ENCODE assay signal across 28 cellular contexts in the genomic region with DNA sequence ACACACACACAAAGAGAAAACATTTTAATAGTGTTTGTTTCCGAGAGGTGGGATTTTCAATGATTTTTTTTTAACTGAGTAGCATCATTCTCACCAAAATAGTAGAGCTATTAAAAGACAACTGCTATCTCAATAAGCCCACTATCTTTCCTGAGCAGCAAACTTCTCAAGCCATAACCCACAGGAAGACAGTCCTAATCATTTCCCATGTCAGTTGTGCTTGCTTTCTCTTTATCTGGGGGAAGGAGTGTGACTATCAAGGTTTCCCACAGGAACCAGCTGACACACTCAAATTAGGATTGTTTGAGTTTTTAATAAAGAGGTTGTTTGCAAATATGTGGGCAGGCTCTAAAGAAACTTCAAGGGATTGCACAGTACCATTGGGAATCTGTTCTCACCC.
"Had no signal": no experiment of that assay in that cellular context is flagged by ENCODE, and none has a peak within 500 bp of the region (broad histone marks: within the 10 kb centered on the region; RNA-seq: fewer than 3 reads in every experiment).

No MANE protein-coding gene starts in this region.

- ATAC-seq: activated CD8-positive, alpha-beta T cell treated with anti-CD3 and anti-CD28 coated beads for 36 hours; activated T-cell treated with anti-CD3 and anti-CD28 coated beads, Interleukin-2, amount 50 U/mL, for 4 hours; activated T-helper 17 cell treated with anti-CD3 and anti-CD28 coated beads, Interleukin-2, amount 50 U/mL, for 72 hours; gastrocnemius medialis; left cardiac atrium; naive thymus-derived CD8-positive, alpha-beta T cell; right cardiac atrium; stimulated activated naive B cell treated with anti-CD40 and anti-IgM and Interleukin-4, amounts not matched to agents 10 μg/mL and 1 μg/mL and 100 μg/mL, for 72 hours had no signal

- H2AFZ ChIP-seq: hepatocyte had no signal

- DNase-seq: activated B cell treated with CpG ODN at 0.5 μM for 24 hours; activated CD4-positive, alpha-beta T cell treated with anti-CD3 and anti-CD28 coated beads, Interleukin-2, amount 50 U/mL, for 1 hour; activated CD8-positive, alpha-beta T cell treated with anti-CD3 and anti-CD28 coated beads for 36 hours; activated gamma-delta T cell treated with Interleukin-2 at 50 U/mL for 16 hours; activated naive CD4-positive, alpha-beta T cell treated with anti-CD3 and anti-CD28 coated beads, Interleukin-2, amount 50 U/mL, for 16 hours; activated T-cell treated with anti-CD3 and anti-CD28 coated beads, Interleukin-2, amount 50 U/mL, for 4 hours; amniotic stem cell; brain microvascular endothelial cell; caudate nucleus; gastrocnemius medialis; glutamatergic neuron; islet precursor cell; left cardiac atrium; naive thymus-derived CD8-positive, alpha-beta T cell; nucleus accumbens; right cardiac atrium; stimulated activated CD4-positive, alpha-beta T cell treated with anti-CD3 and anti-CD28 coated beads, Interleukin-15, amount 100 ng/mL, for 24 hours; stimulated activated CD4-positive, alpha-beta T cell treated with anti-CD3 and anti-CD28 coated beads, Interleukin-2, amount 100 ng/mL, for 24 hours; stimulated activated naive B cell treated with anti-CD40 and anti-IgM and Interleukin-4, amounts not matched to agents 10 μg/mL and 1 μg/mL and 100 μg/mL, for 72 hours; stomach; T-helper 9 cell; thyroid gland; upper lobe of left lung had no signal

- H3K9me3 ChIP-seq: gastrocnemius medialis, stomach, thyroid gland, upper lobe of left lung, vagina had no signal

- FAIRE-seq: astrocyte had no signal

- H3K79me2 ChIP-seq: hepatocyte had no signal

- H3K4me2 ChIP-seq: hepatocyte had no signal

- H3K4me3 ChIP-seq: gastrocnemius medialis, hepatocyte, stomach, thyroid gland, upper lobe of left lung, vagina had no signal

- H3K4me1 ChIP-seq: gastrocnemius medialis, thyroid gland had no signal

- H3K27me3 ChIP-seq: brain microvascular endothelial cell, gastrocnemius medialis, hepatocyte, stomach, thyroid gland, upper lobe of left lung, vagina had no signal

- H3K27ac ChIP-seq: brain microvascular endothelial cell, epithelial cell of prostate, gastrocnemius medialis, hepatocyte, stomach, thyroid gland, upper lobe of left lung, vagina had no signal

- H3K36me3 ChIP-seq: brain microvascular endothelial cell, gastrocnemius medialis, stomach, thyroid gland, upper lobe of left lung, vagina had no signal
